In the genomic region with DNA sequence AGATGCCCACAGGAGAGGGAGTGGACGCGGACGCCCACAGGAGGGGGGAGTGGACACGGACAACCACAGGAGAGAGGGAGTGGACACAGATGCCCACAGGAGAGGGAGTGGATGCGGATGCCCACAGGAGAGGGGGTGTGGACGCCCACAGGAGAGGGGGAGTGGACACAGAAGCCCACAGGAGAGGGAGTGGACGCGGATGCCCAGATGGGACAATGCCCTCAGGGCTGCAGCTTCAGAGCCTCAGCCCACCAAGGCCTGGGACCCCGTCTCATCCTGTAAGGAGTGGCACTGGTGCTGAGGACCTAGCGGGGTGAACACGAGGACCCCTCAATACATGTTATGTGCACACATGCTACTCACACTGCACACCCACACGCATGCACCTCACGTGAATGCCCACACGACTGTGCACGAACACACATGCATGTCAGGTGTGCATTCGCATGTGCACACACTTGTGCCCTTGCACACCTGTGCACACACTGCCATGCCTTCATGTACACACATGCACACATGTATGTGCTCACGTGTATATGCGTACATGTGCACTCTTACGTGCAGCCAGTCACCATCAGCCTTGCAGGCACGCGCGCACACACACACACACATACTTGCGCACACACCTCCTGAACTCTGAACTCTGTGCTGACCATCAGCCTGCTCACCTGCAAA, we compare ENCODE assay signal across 1 cellular context.
TF ChIP-seq lines count a peak whose summit lies in the region.

No MANE protein-coding gene starts in this region.

TF ChIP-seq in WTC11, 78 proteins besides CTCF, POLR2A, EP300 and RAD21 (continued from another document):
- TF ChIP-seq, protein P1, sequence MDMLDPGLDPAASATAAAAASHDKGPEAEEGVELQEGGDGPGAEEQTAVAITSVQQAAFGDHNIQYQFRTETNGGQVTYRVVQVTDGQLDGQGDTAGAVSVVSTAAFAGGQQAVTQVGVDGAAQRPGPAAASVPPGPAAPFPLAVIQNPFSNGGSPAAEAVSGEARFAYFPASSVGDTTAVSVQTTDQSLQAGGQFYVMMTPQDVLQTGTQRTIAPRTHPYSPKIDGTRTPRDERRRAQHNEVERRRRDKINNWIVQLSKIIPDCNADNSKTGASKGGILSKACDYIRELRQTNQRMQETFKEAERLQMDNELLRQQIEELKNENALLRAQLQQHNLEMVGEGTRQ (CRISPR knock-in tag; IDR thresholded peaks at IDR 0.05): no peak
